ENCODE assay signal across 16 cellular contexts in the genomic region with DNA sequence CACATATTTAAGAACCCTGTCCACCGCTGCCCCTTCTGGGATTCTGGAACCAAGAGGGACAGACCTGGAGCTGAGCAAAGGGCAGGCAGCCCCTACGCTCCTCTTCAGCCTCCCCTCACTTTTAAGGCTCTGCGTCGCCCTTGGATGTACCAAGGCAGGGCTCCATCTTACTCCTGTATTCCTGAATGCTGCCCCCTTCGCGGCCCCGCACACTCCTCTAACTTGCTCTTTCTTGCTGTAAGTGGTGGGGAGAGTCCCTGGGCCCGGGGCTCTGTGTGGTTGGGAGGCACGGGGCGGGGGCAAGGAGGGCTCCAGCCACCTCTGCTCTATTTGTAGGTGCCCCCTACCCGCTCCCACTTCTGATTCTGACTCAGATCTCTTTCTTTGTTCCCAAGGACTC. TPM values are rescaled to one million over a fixed set of nuclear protein-coding genes. Genes with fewer than 3 reads are reported as not detected.
DNase-seq lines count a peak whose midpoint lies in the region; ATAC-seq and TF ChIP-seq lines count a peak whose summit lies in the region.
"Had no signal": no experiment of that assay in that cellular context is flagged by ENCODE, and none has a peak within 500 bp of the region (broad histone marks: within the 10 kb centered on the region; RNA-seq: fewer than 3 reads in every experiment).

No MANE protein-coding gene starts in this region.

- peaks cover 6% of the 10 kb centered on the region for H3K4me1 Mint-ChIP-seq in activated naive CD4-positive, alpha-beta T cell treated with anti-CD3 and anti-CD28 coated beads, Interleukin-2, amount 50 U/mL, for 24 hours
- peaks cover 23% of the 10 kb centered on the region for H3K4me1 Mint-ChIP-seq in activated naive CD4-positive, alpha-beta T cell treated with anti-CD3 and anti-CD28 coated beads, Interleukin-2, amount 10 ng/mL, durations not matched to agents 7 days and 5 days
- peaks cover 2% of the 10 kb centered on the region for H3K4me1 Mint-ChIP-seq in activated CD4-positive, alpha-beta T cell treated with anti-CD3 and anti-CD28 coated beads for 36 hours
- H3K4me1 Mint-ChIP-seq: activated T-helper 17 cell treated with anti-CD3 and anti-CD28 coated beads, Interleukin-2, amount 50 U/mL, for 72 hours had no signal

- ATAC-seq in activated CD4-positive, alpha-beta T cell treated with anti-CD3 and anti-CD28 coated beads for 36 hours = no peak
- ATAC-seq: activated T-helper 17 cell treated with anti-CD3 and anti-CD28 coated beads, Interleukin-2, amount 50 U/mL, for 72 hours had no signal

- H3K36me3 ChIP-seq in duodenal mucosa (ENCODE audit: control insufficient read depth in 1 of 2, insufficient read depth in 2 of 2, low read length in 2 of 2) (no peaks in the 10 kb centered on the region), muscle layer of colon (ENCODE audit: insufficient read depth, low read length) (no peaks in the 10 kb centered on the region), transverse colon (no peaks in the 10 kb centered on the region)
- H3K36me3 ChIP-seq: MG63, upper lobe of right lung had no signal

- peak overlapping the region in 1 of 2 donors; percentile 52 for H3K4me3 ChIP-seq in duodenal mucosa (ENCODE audit: low read depth in 1 of 2, low read length in 2 of 2)
- peak overlapping the region in 1 of 2 donors; percentile 12 for H3K4me3 ChIP-seq in muscle layer of colon (ENCODE audit: low read depth in 1 of 2, low read length in 2 of 2)
- no peak overlapping the region for H3K4me3 ChIP-seq in transverse colon
- H3K4me3 ChIP-seq: MG63, upper lobe of right lung had no signal

- intact Hi-C loops in transverse colon (cut with DNase I; ENCODE audit: low total_unique reads) = no loop called here
- intact Hi-C loops in activated CD4-positive, alpha-beta T cell treated with anti-CD3 and anti-CD28 coated beads for 36 hours (cut with DNase I, micrococcal nuclease) = no loop called here

- in situ Hi-C loops in transverse colon (cut with MboI; ENCODE audit: low pct_ligation_motif_present in 1 of 4, low pct_unique_long_range_greater_than_20kb in 1 of 4, low sequenced_read_pairs in 3 of 4) = no loop called here

- H3K4me1 ChIP-seq in duodenal mucosa (ENCODE audit: control insufficient read depth in 1 of 2, insufficient read depth in 2 of 2, low read length in 2 of 2) (peaks cover 20 to 25% of the 10 kb centered on the region in 2 donors), muscle layer of colon (ENCODE audit: insufficient read depth, low read length) (peaks cover 30% of the 10 kb centered on the region), transverse colon (peaks cover 17 to 46% (median 40%) of the 10 kb centered on the region in 4 donors)

- no peaks in the 10 kb centered on the region for H3K9me3 ChIP-seq in duodenal mucosa (ENCODE audit: control insufficient read depth in 1 of 2, low read length in 2 of 2)
- no peaks in the 10 kb centered on the region for H3K9me3 ChIP-seq in muscle layer of colon (ENCODE audit: low read length)
- H3K9me3 ChIP-seq in transverse colon = no peaks in the 10 kb centered on the region
- H3K9me3 ChIP-seq: MG63, upper lobe of right lung had no signal

- POLR2A ChIA-PET in activated CD4-positive, alpha-beta T cell treated with anti-CD3 and anti-CD28 coated beads for 36 hours (lab: Charles Lee) = no interaction called here

- WGBS in transverse colon (ENCODE audit: low coverage in 1 of 2), 2 donors = 80 to 81% methylated on average over 1 to 11 of the region's 11 CpGs

- peak overlapping the region; percentile 68 for H3K27ac Mint-ChIP-seq in activated naive CD4-positive, alpha-beta T cell treated with anti-CD3 and anti-CD28 coated beads, Interleukin-2, amount 50 U/mL, for 24 hours
- H3K27ac Mint-ChIP-seq in activated naive CD4-positive, alpha-beta T cell treated with anti-CD3 and anti-CD28 coated beads, Interleukin-2, amount 10 ng/mL, durations not matched to agents 7 days and 5 days = no peak overlapping the region
- H3K27ac Mint-ChIP-seq in activated CD4-positive, alpha-beta T cell treated with anti-CD3 and anti-CD28 coated beads for 36 hours = no peak overlapping the region
- H3K27ac Mint-ChIP-seq: activated CD4-positive, alpha-beta memory T cell treated with anti-CD3 and anti-CD28 coated beads for 36 hours; activated T-helper 17 cell treated with anti-CD3 and anti-CD28 coated beads, Interleukin-2, amount 50 U/mL, for 72 hours; dendritic cell treated with granulocyte-macrophage colony-stimulating factor and Interleukin-4, amounts not matched to agents 40 ng/mL and 50 ng/mL, for 4 days had no signal

- H3K9me3 Mint-ChIP-seq in activated naive CD4-positive, alpha-beta T cell treated with anti-CD3 and anti-CD28 coated beads, Interleukin-2, amount 50 U/mL, for 24 hours = no peaks in the 10 kb centered on the region
- no peaks in the 10 kb centered on the region for H3K9me3 Mint-ChIP-seq in activated naive CD4-positive, alpha-beta T cell treated with anti-CD3 and anti-CD28 coated beads, Interleukin-2, amount 10 ng/mL, durations not matched to agents 7 days and 5 days
- H3K9me3 Mint-ChIP-seq in activated CD4-positive, alpha-beta T cell treated with anti-CD3 and anti-CD28 coated beads for 36 hours (ENCODE audit: low read depth) = no peaks in the 10 kb centered on the region
- H3K9me3 Mint-ChIP-seq: activated CD4-positive, alpha-beta memory T cell treated with anti-CD3 and anti-CD28 coated beads for 36 hours; activated T-helper 17 cell treated with anti-CD3 and anti-CD28 coated beads, Interleukin-2, amount 50 U/mL, for 72 hours; dendritic cell treated with granulocyte-macrophage colony-stimulating factor and Interleukin-4, amounts not matched to agents 40 ng/mL and 50 ng/mL, for 4 days had no signal

- H3K27ac ChIP-seq in duodenal mucosa (ENCODE audit: low read depth, low read length) (no peak overlapping the region), muscle layer of colon (ENCODE audit: low read depth, low read length) (peak overlapping the region; percentile 55), transverse colon (peak overlapping the region; percentile 79 to 86 (median 82))
- H3K27ac ChIP-seq: upper lobe of right lung had no signal

- no peaks in the 10 kb centered on the region for H3K27me3 ChIP-seq in duodenal mucosa (ENCODE audit: control insufficient read depth in 1 of 2, insufficient read depth in 2 of 2, low read length in 2 of 2)
- no peaks in the 10 kb centered on the region for H3K27me3 ChIP-seq in muscle layer of colon (ENCODE audit: control insufficient read depth in 1 of 2, insufficient read depth in 2 of 2, low read length in 2 of 2)
- H3K27me3 ChIP-seq in transverse colon = no peaks in the 10 kb centered on the region
- H3K27me3 ChIP-seq: MG63, upper lobe of right lung had no signal

- no peak for TF ChIP-seq EP300 in transverse colon (IDR thresholded peaks at IDR 0.05; ENCODE audit: low read depth)

- TF ChIP-seq POLR2A in transverse colon (IDR thresholded peaks at IDR 0.05) = no peak

- H3K9ac ChIP-seq in duodenal mucosa (ENCODE audit: low read depth in 1 of 2, low read length in 2 of 2) (peak overlapping the region; percentile 9 to 44), muscle layer of colon (ENCODE audit: low read length) (no peak overlapping the region)

- no peak for DNase-seq in activated naive CD4-positive, alpha-beta T cell treated with anti-CD3 and anti-CD28 coated beads, Interleukin-2, amount 10 ng/mL, durations not matched to agents 7 days and 5 days
- DNase-seq in transverse colon (no peak), A172 (ENCODE audit: low spot score) (no peak)
- no peak for DNase-seq in activated CD4-positive, alpha-beta T cell treated with anti-CD3 and anti-CD28 coated beads for 36 hours
- DNase-seq in stimulated activated CD4-positive, alpha-beta T cell treated with anti-CD3 and anti-CD28 coated beads, Interleukin-4, amount 100 ng/mL, for 4 hours = no peak
- DNase-seq: activated CD4-positive, alpha-beta memory T cell treated with anti-CD3 and anti-CD28 coated beads for 36 hours; GDM1; stimulated activated CD4-positive, alpha-beta T cell treated with anti-CD3 and anti-CD28 coated beads, Interleukin-2, amount 100 ng/mL, for 48 hours had no signal

- no peak overlapping the region for H3K4me3 Mint-ChIP-seq in activated naive CD4-positive, alpha-beta T cell treated with anti-CD3 and anti-CD28 coated beads, Interleukin-2, amount 50 U/mL, for 24 hours
- H3K4me3 Mint-ChIP-seq in activated naive CD4-positive, alpha-beta T cell treated with anti-CD3 and anti-CD28 coated beads, Interleukin-2, amount 10 ng/mL, durations not matched to agents 7 days and 5 days = no peak overlapping the region
- H3K4me3 Mint-ChIP-seq in activated CD4-positive, alpha-beta T cell treated with anti-CD3 and anti-CD28 coated beads for 36 hours = no peak overlapping the region
- H3K4me3 Mint-ChIP-seq: activated CD4-positive, alpha-beta memory T cell treated with anti-CD3 and anti-CD28 coated beads for 36 hours; activated T-helper 17 cell treated with anti-CD3 and anti-CD28 coated beads, Interleukin-2, amount 50 U/mL, for 72 hours; dendritic cell treated with granulocyte-macrophage colony-stimulating factor and Interleukin-4, amounts not matched to agents 40 ng/mL and 50 ng/mL, for 4 days had no signal

- CTCF ChIA-PET in activated naive CD4-positive, alpha-beta T cell treated with anti-CD3 and anti-CD28 coated beads, Interleukin-2, amount 10 ng/mL, durations not matched to agents 7 days and 5 days (lab: Charles Lee) = interaction anchor here (1.2 kb wide), 1 partner anchor 24 kb away, joined by 4 read pairs; no protein-coding TSS in a partner anchor
- CTCF ChIA-PET in activated CD4-positive, alpha-beta T cell treated with anti-CD3 and anti-CD28 coated beads for 36 hours (lab: Charles Lee) = no interaction called here

- H3K36me3 Mint-ChIP-seq in activated naive CD4-positive, alpha-beta T cell treated with anti-CD3 and anti-CD28 coated beads, Interleukin-2, amount 50 U/mL, for 24 hours = no peaks in the 10 kb centered on the region
- H3K36me3 Mint-ChIP-seq in activated naive CD4-positive, alpha-beta T cell treated with anti-CD3 and anti-CD28 coated beads, Interleukin-2, amount 10 ng/mL, durations not matched to agents 7 days and 5 days = peaks cover 5% of the 10 kb centered on the region
- no peaks in the 10 kb centered on the region for H3K36me3 Mint-ChIP-seq in activated CD4-positive, alpha-beta T cell treated with anti-CD3 and anti-CD28 coated beads for 36 hours (ENCODE audit: low read depth)
- H3K36me3 Mint-ChIP-seq: activated CD4-positive, alpha-beta memory T cell treated with anti-CD3 and anti-CD28 coated beads for 36 hours had no signal

- H3K27me3 Mint-ChIP-seq in activated naive CD4-positive, alpha-beta T cell treated with anti-CD3 and anti-CD28 coated beads, Interleukin-2, amount 50 U/mL, for 24 hours = no peaks in the 10 kb centered on the region
- H3K27me3 Mint-ChIP-seq in activated naive CD4-positive, alpha-beta T cell treated with anti-CD3 and anti-CD28 coated beads, Interleukin-2, amount 10 ng/mL, durations not matched to agents 7 days and 5 days = peaks cover 38% of the 10 kb centered on the region
- peaks cover 4% of the 10 kb centered on the region for H3K27me3 Mint-ChIP-seq in activated CD4-positive, alpha-beta T cell treated with anti-CD3 and anti-CD28 coated beads for 36 hours
- H3K27me3 Mint-ChIP-seq: activated T-helper 17 cell treated with anti-CD3 and anti-CD28 coated beads, Interleukin-2, amount 50 U/mL, for 72 hours had no signal

- TF ChIP-seq CTCF in transverse colon (IDR thresholded peaks at IDR 0.05) = no peak

RNA-seq across cellular contexts. Expression of a gene that starts 1.2 kb away (rescaled TPM):
- total RNA-seq in transverse colon = 1 to 10 TPM in 3 of 4 donors, not detected in 1; 1.2 to 4.2 (median 2.5) TPM
- 0.02 and 0.14 TPM in 2 replicates for total RNA-seq in A172 (2014; rRNA removed; shearing (Covaris generic))
- total RNA-seq in activated CD4-positive, alpha-beta T cell treated with anti-CD3 and anti-CD28 coated beads for 36 hours = 10 to 100 TPM; 10.8 to 12.8 TPM
- total RNA-seq: A673 had no signal

RNA-seq across cellular contexts. Expression of a gene that starts 56.9 kb away (rescaled TPM):
- total RNA-seq in transverse colon = 100 to 1,000 TPM in 3 of 4 donors, 10 to 100 TPM in 1; 98.4 to 302 (median 166) TPM
- 2.9 and 6.6 TPM in 2 replicates for total RNA-seq in A172 (2014; rRNA removed; shearing (Covaris generic))
- 10 to 100 TPM; 40.2 to 45.6 TPM for total RNA-seq in activated CD4-positive, alpha-beta T cell treated with anti-CD3 and anti-CD28 coated beads for 36 hours
